In genomic region chr6:82205793-82206425, GRCh38 we compare ENCODE assay signal across 1 cellular context.
TF ChIP-seq lines count a peak whose summit lies in the region.

No MANE protein-coding gene starts in this region.

TF ChIP-seq in K562, 482 proteins besides CTCF, POLR2A, EP300 and RAD21 (continued from another document and continues in another):
- TF ChIP-seq ZNF609 (CRISPR knock-in tag; IDR thresholded peaks at IDR 0.05; ENCODE audit: borderline replicate concordance): no peak
- no peak for TF ChIP-seq ZNF589 (CRISPR knock-in tag; IDR thresholded peaks at IDR 0.05; ENCODE audit: low read depth)
- no peak for TF ChIP-seq ZBTB33 (CRISPR knock-in tag; IDR thresholded peaks at IDR 0.05)
- TF ChIP-seq TGIF2 (CRISPR knock-in tag; IDR thresholded peaks at IDR 0.05): no peak
- peak; percentile 84 for TF ChIP-seq SOX6 (IDR thresholded peaks at IDR 0.05)
- no peak for TF ChIP-seq SIN3B (IDR thresholded peaks at IDR 0.05; ENCODE audit: low read depth)
- TF ChIP-seq MYC (IDR thresholded peaks at IDR 0.05; ENCODE audit: low read depth, low read length): no peak
- TF ChIP-seq MYC (CRISPR knock-in tag; IDR thresholded peaks at IDR 0.05; ENCODE audit: borderline replicate concordance, low read depth): no peak
- TF ChIP-seq ZNF408 (CRISPR knock-in tag; IDR thresholded peaks at IDR 0.05; ENCODE audit: low read depth): no peak
- TF ChIP-seq MAFF (IDR thresholded peaks at IDR 0.05; ENCODE audit: low read length): no peak
- no peak for TF ChIP-seq ZNF146 (CRISPR knock-in tag; IDR thresholded peaks at IDR 0.05; ENCODE audit: unreplicated experiment)
- no peak for TF ChIP-seq TFE3 (CRISPR knock-in tag; IDR thresholded peaks at IDR 0.05)
- peak; percentile 88 for TF ChIP-seq PKNOX1 (IDR thresholded peaks at IDR 0.05)
- TF ChIP-seq HNRNPK (IDR thresholded peaks at IDR 0.05; ENCODE audit: low read depth, low read length, poor library complexity, severe bottlenecking): no peak
- TF ChIP-seq NBN (IDR thresholded peaks at IDR 0.05; ENCODE audit: low read depth): peak; percentile 80; the same call in 1 of the 2 replicates
- no peak for TF ChIP-seq ZNF232 (CRISPR knock-in tag; IDR thresholded peaks at IDR 0.05)
- no peak for TF ChIP-seq RB1 (IDR thresholded peaks at IDR 0.05; ENCODE audit: low read depth)
- no peak for TF ChIP-seq MAX (CRISPR knock-in tag; IDR thresholded peaks at IDR 0.05)
- peak; percentile 70 for TF ChIP-seq FOXM1 (IDR thresholded peaks at IDR 0.05; ENCODE audit: low read depth)
- no peak for TF ChIP-seq FOXM1 (CRISPR knock-in tag; IDR thresholded peaks at IDR 0.05; ENCODE audit: low read depth)
- TF ChIP-seq GMEB1 (CRISPR knock-in tag; IDR thresholded peaks at IDR 0.05): no peak
- no peak for TF ChIP-seq CBX1 (IDR thresholded peaks at IDR 0.05; ENCODE audit: low read depth)
- TF ChIP-seq PPARD (CRISPR knock-in tag; IDR thresholded peaks at IDR 0.05): no peak
- TF ChIP-seq TEAD2 (tag; IDR thresholded peaks at IDR 0.05): no peak
- no peak for TF ChIP-seq KAT8 (IDR thresholded peaks at IDR 0.05; ENCODE audit: low read depth)
- TF ChIP-seq PATZ1 (CRISPR knock-in tag; IDR thresholded peaks at IDR 0.05; ENCODE audit: borderline replicate concordance): no peak
- no peak for TF ChIP-seq ZNF280B (CRISPR knock-in tag; IDR thresholded peaks at IDR 0.05)
- no peak; the same call in 1 of the 2 replicates for TF ChIP-seq FOSL1 (tag; conservative IDR thresholded peaks at IDR 0.05)
- TF ChIP-seq RAD51 (IDR thresholded peaks at IDR 0.05; ENCODE audit: borderline replicate concordance, low read depth): no peak
- TF ChIP-seq YBX1 (IDR thresholded peaks at IDR 0.05): no peak
- no peak for TF ChIP-seq IFI16 (CRISPR knock-in tag; IDR thresholded peaks at IDR 0.05)
- TF ChIP-seq SMARCA4 (IDR thresholded peaks at IDR 0.05): peak; percentile 92
- TF ChIP-seq BDP1 (IDR thresholded peaks at IDR 0.05; ENCODE audit: insufficient read depth, insufficient read length): no peak
- TF ChIP-seq ZNF551 (CRISPR knock-in tag; IDR thresholded peaks at IDR 0.05): no peak
- TF ChIP-seq CUX1 (CRISPR knock-in tag; IDR thresholded peaks at IDR 0.05): no peak
- peak in 1 of 2 experiments; percentile 91; a peak in 2 of 4 replicates for TF ChIP-seq RCOR1 (IDR thresholded peaks at IDR 0.05; ENCODE audit: borderline replicate concordance in 1 of 2, low read depth in 2 of 2, low read length in 2 of 2)
